20 cellular contexts compared by ENCODE assay signal in genomic region chrX:153864101-153864500, GRCh38. TPM values are rescaled to one million over a fixed set of nuclear protein-coding genes. Genes with fewer than 3 reads are reported as not detected.
DNase-seq lines count a peak whose midpoint lies in the region; FAIRE-seq and TF ChIP-seq lines count a peak whose summit lies in the region.
"Had no signal": no experiment of that assay in that cellular context is flagged by ENCODE, and none has a peak within 500 bp of the region (broad histone marks: within the 10 kb centered on the region; RNA-seq: fewer than 3 reads in every experiment).

No MANE protein-coding gene starts in this region.

- peaks cover 0 to 28% (median 0%) of the 10 kb centered on the region in 11 experiments; a peak in 3 of 22 replicates for H3K36me3 ChIP-seq in BLaER1 treated with 17β-estradiol and CSF1 and Interleukin-3, amounts not matched to agents 10 nM and 100 nM

- peaks cover 45 to 96% (median 91%) of the 10 kb centered on the region in 11 experiments for H3K27me3 ChIP-seq in BLaER1 treated with 17β-estradiol and CSF1 and Interleukin-3, amounts not matched to agents 10 nM and 100 nM

- peaks cover 0 to 47% (median 14%) of the 10 kb centered on the region in 11 experiments; a peak in 13 of 22 replicates for H4K20me1 ChIP-seq in BLaER1 treated with 17β-estradiol and CSF1 and Interleukin-3, amounts not matched to agents 10 nM and 100 nM

- peak overlapping the region in 8 of 11 experiments; percentile 26 to 62 (median 49); a peak in 11 of 22 replicates for H3K4me2 ChIP-seq in BLaER1 treated with 17β-estradiol and CSF1 and Interleukin-3, amounts not matched to agents 10 nM and 100 nM

- DNase-seq in GM13977 (ENCODE audit: low spot score), result peak; percentile 17
- peak; percentile 71 for DNase-seq in mesenteric fat pad (ENCODE audit: low spot score)
- no peak for DNase-seq in activated CD4-positive, alpha-beta T cell treated with anti-CD3 and anti-CD28 coated beads, Interleukin-2, amount 50 U/mL, for 1 hour
- DNase-seq in D341Med (ENCODE audit: low spot score), result no peak
- no peak for DNase-seq in GM19239 (ENCODE audit: insufficient read length, low spot score)
- DNase-seq: ACHN; Calu3; CD8-positive, alpha-beta T cell; DMS 273 treated with DMSO at 0.1 percent for 48 hours; DMS53; DND-41; EL; GOT3; KBM-7 had no signal

- H3K4me1 ChIP-seq in BLaER1 treated with 17β-estradiol and CSF1 and Interleukin-3, amounts not matched to agents 10 nM and 100 nM, result peaks cover 0 to 34% (median 27%) of the 10 kb centered on the region in 10 experiments; a peak in 14 of 20 replicates

- in situ Hi-C loops in GM13977 (cut with MboI; ENCODE audit: low pct_unique_long_range_greater_than_20kb, low sequenced_read_pairs, unreplicated experiment), result no loop called here

- TF ChIP-seq CTCF in GM13977 (IDR thresholded peaks at IDR 0.05; ENCODE audit: extremely low read depth, insufficient read depth, missing control alignments), result no peak

- H3K9me3 ChIP-seq in BLaER1 treated with 17β-estradiol and CSF1 and Interleukin-3, amounts not matched to agents 10 nM and 100 nM (replicated peaks in 1 of 11), result peaks cover 0 to 15% (median 0%) of the 10 kb centered on the region in 11 experiments; a peak in 4 of 22 replicates

- H3K27ac ChIP-seq in BLaER1 treated with 17β-estradiol and CSF1 and Interleukin-3, amounts not matched to agents 10 nM and 100 nM, result no peak overlapping the region

- H3K4me3 ChIP-seq in BLaER1 treated with 17β-estradiol and CSF1 and Interleukin-3, amounts not matched to agents 10 nM and 100 nM, result no peak overlapping the region
- H3K4me3 ChIP-seq: GM12878 had no signal

- no peak overlapping the region for H3K9ac ChIP-seq in BLaER1 treated with 17β-estradiol and CSF1 and Interleukin-3, amounts not matched to agents 10 nM and 100 nM

- no peak for FAIRE-seq in GM19239 (lab: Jason Lieb, UNC)
- FAIRE-seq: A204.1, GM12878, HepG2 had no signal

RNA-seq across cellular contexts. Expression of gene L1CAM, which starts 21.9 kb away (rescaled TPM):
- 2.4 TPM for total RNA-seq in mesenteric fat pad

RNA-seq across cellular contexts. Expression of gene PDZD4, which starts 33.8 kb away (rescaled TPM):
- total RNA-seq in mesenteric fat pad, result 2.5 TPM
- total RNA-seq: HepG2 had no signal

RNA-seq across cellular contexts. Expression of gene AVPR2, which starts 40.4 kb away (rescaled TPM):
- 7.2 TPM for total RNA-seq in mesenteric fat pad
- total RNA-seq: Calu3; CD8-positive, alpha-beta T cell; G401; GM12878; H9; HepG2 had no signal

Comparison
In these comparisons a context has a peak if more than half of its experiments do, and no peak if none do; other contexts are left out.
1. DNase-seq: peak in GM13977 (single experiment) and mesenteric fat pad (single experiment); none in activated CD4-positive, alpha-beta T cell treated with anti-CD3 and anti-CD28 coated beads, Interleukin-2, amount 50 U/mL, for 1 hour (single experiment), D341Med (single experiment) and GM19239 (single experiment).